ENCODE assay signal across 15 cellular contexts in the genomic region with DNA sequence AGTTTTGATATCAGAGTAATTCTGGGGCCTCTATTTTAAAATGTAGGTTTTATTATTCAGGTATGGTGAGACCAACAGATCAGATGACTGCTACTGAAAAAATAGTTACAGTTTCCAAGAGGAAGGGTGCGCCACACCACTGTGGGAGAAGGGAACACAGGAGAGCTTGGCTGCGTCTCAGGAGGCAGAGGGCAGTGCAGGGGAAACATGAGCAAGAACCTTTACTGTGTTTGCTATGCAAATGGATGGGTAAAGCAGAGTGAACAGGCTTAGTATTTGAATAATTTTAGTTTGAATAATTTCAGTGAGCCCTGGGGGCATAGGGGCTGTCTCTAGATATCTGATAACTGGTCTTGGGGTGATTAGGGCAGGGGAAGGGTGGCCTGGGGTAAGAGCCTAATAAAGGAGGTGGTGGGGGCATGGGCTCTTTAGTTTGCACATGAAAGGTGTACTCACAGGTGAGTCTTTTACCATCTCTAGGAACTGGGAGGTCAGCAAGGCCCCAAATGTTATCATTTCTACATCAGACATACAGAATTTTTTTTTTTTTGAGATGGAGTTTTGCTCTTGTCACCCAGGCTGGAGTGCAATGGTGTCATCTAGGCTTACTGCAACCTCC.
DNase-seq lines count a peak whose midpoint lies in the region; ATAC-seq and TF ChIP-seq lines count a peak whose summit lies in the region.
"Had no signal": no experiment of that assay in that cellular context is flagged by ENCODE, and none has a peak within 500 bp of the region (broad histone marks: within the 10 kb centered on the region; RNA-seq: fewer than 3 reads in every experiment).

No MANE protein-coding gene starts in this region.

- H3K9me2 ChIP-seq in PC-3 (replicated peaks; ENCODE audit: low read length): no peaks in the 10 kb centered on the region

- no peaks in the 10 kb centered on the region for H4K20me1 ChIP-seq in PC-3 (ENCODE audit: low read length)

- H3K27me3 Mint-ChIP-seq in osteocyte (ENCODE audit: unreplicated experiment): peaks cover 28% of the 10 kb centered on the region
- H3K27me3 Mint-ChIP-seq in activated CD8-positive, alpha-beta T cell treated with anti-CD3 and anti-CD28 coated beads for 36 hours: no peaks in the 10 kb centered on the region

- H3K36me3 ChIP-seq in PC-3 (ENCODE audit: low read depth, low read length): no peaks in the 10 kb centered on the region
- H3K36me3 ChIP-seq: SJSA1 had no signal

- no peak overlapping the region for H3K27ac Mint-ChIP-seq in osteocyte (ENCODE audit: unreplicated experiment)
- H3K27ac Mint-ChIP-seq in activated CD8-positive, alpha-beta T cell treated with anti-CD3 and anti-CD28 coated beads for 36 hours: no peak overlapping the region
- H3K27ac Mint-ChIP-seq: activated CD8-positive, alpha-beta T cell treated with anti-CD3 and anti-CD28 coated beads, Interleukin-2, amount 10 ng/mL, durations not matched to agents 7 days and 5 days; CD8-positive, alpha-beta T cell; mesothelial cell of epicardium had no signal

- intact Hi-C loops in PC-3 (cut with micrococcal nuclease): loop anchor here (1.0 to 2.0 kb wide), 3 partner anchors 101 to 277 kb away; no protein-coding TSS in a partner anchor
- intact Hi-C loops in activated CD8-positive, alpha-beta T cell treated with anti-CD3 and anti-CD28 coated beads for 36 hours (cut with micrococcal nuclease): no loop called here

- H2AFZ ChIP-seq in PC-3 (ENCODE audit: low read length): no peak overlapping the region

- H3K36me3 Mint-ChIP-seq in osteocyte (ENCODE audit: unreplicated experiment): no peaks in the 10 kb centered on the region
- H3K36me3 Mint-ChIP-seq in activated CD8-positive, alpha-beta T cell treated with anti-CD3 and anti-CD28 coated beads for 36 hours (ENCODE audit: low read depth): no peaks in the 10 kb centered on the region
- H3K36me3 Mint-ChIP-seq: CD8-positive, alpha-beta T cell; mesothelial cell of epicardium had no signal

- H3K27ac ChIP-seq in PC-3 (ENCODE audit: low read length): no peak overlapping the region
- H3K27ac ChIP-seq: SJSA1, testis had no signal

- DNase-seq in NCI-H2107 treated with DMSO at 0.1 percent for 48 hours (lab: John Stamatoyannopoulos, UW; ENCODE audit: unreplicated experiment): peak; percentile 14
- DNase-seq in NCI-H2107 (lab: John Stamatoyannopoulos, UW): no peak
- DNase-seq in M059J (ENCODE audit: low read depth): peak; percentile 41
- DNase-seq in PC-3: peak; percentile 63
- no peak for DNase-seq in osteocyte (ENCODE audit: extremely low spot score, unreplicated experiment)
- DNase-seq in activated CD8-positive, alpha-beta T cell treated with anti-CD3 and anti-CD28 coated beads for 36 hours: no peak
- DNase-seq: activated CD8-positive, alpha-beta T cell treated with anti-CD3 and anti-CD28 coated beads, Interleukin-2, amount 10 ng/mL, durations not matched to agents 7 days and 5 days; CD8-positive, alpha-beta T cell; nucleus accumbens; stimulated activated CD4-positive, alpha-beta T cell treated with anti-CD3 and anti-CD28 coated beads, Interleukin-4, amount 100 ng/mL, for 1 hour; testis had no signal

- H3K9ac ChIP-seq in PC-3 (ENCODE audit: low read length): no peak overlapping the region

- peak; percentile 54 for TF ChIP-seq CTCF in PC-3 (conservative IDR thresholded peaks at IDR 0.05; ENCODE audit: low read depth, low read length)
- peak; percentile 11 for TF ChIP-seq CTCF in osteocyte (IDR thresholded peaks at IDR 0.05)
- no peak for TF ChIP-seq CTCF in activated CD8-positive, alpha-beta T cell treated with anti-CD3 and anti-CD28 coated beads for 36 hours (IDR thresholded peaks at IDR 0.05)

- ATAC-seq in PC-3 (peak; percentile 100), HG03439 (IDR thresholded peaks at IDR 0.05; ENCODE audit: unreplicated experiment) (no peak), HG02588 (IDR thresholded peaks at IDR 0.05; ENCODE audit: unreplicated experiment) (no peak)
- ATAC-seq in activated CD8-positive, alpha-beta T cell treated with anti-CD3 and anti-CD28 coated beads for 36 hours: no peak
- ATAC-seq: activated CD8-positive, alpha-beta T cell treated with anti-CD3 and anti-CD28 coated beads, Interleukin-2, amount 10 ng/mL, durations not matched to agents 7 days and 5 days; CD8-positive, alpha-beta T cell had no signal

- H3K27me3 ChIP-seq in PC-3 (ENCODE audit: low read length): no peaks in the 10 kb centered on the region
- H3K27me3 ChIP-seq: SJSA1, testis had no signal

- no peak overlapping the region for H3K4me3 Mint-ChIP-seq in osteocyte (ENCODE audit: unreplicated experiment)
- H3K4me3 Mint-ChIP-seq in activated CD8-positive, alpha-beta T cell treated with anti-CD3 and anti-CD28 coated beads for 36 hours: no peak overlapping the region
- H3K4me3 Mint-ChIP-seq: activated CD8-positive, alpha-beta T cell treated with anti-CD3 and anti-CD28 coated beads, Interleukin-2, amount 10 ng/mL, durations not matched to agents 7 days and 5 days; CD8-positive, alpha-beta T cell; mesothelial cell of epicardium had no signal

- no peaks in the 10 kb centered on the region for H3K4me1 Mint-ChIP-seq in osteocyte (ENCODE audit: unreplicated experiment)
- H3K4me1 Mint-ChIP-seq in activated CD8-positive, alpha-beta T cell treated with anti-CD3 and anti-CD28 coated beads for 36 hours (ENCODE audit: low read depth): no peaks in the 10 kb centered on the region
- H3K4me1 Mint-ChIP-seq: mesothelial cell of epicardium had no signal

- H3K79me2 ChIP-seq in PC-3 (ENCODE audit: low read length): no peaks in the 10 kb centered on the region

- no peaks in the 10 kb centered on the region for H3K9me3 Mint-ChIP-seq in osteocyte (ENCODE audit: unreplicated experiment)
- H3K9me3 Mint-ChIP-seq in activated CD8-positive, alpha-beta T cell treated with anti-CD3 and anti-CD28 coated beads for 36 hours: no peaks in the 10 kb centered on the region
- H3K9me3 Mint-ChIP-seq: CD8-positive, alpha-beta T cell; mesothelial cell of epicardium had no signal

- CTCF ChIA-PET in PC-3 (lab: Charles Lee): no interaction called here
- CTCF ChIA-PET in activated CD8-positive, alpha-beta T cell treated with anti-CD3 and anti-CD28 coated beads for 36 hours (lab: Charles Lee): interaction anchor here (2.6 kb wide), 1 partner anchor 10 kb away, joined by 9 read pairs; no protein-coding TSS in a partner anchor

- H3K9me3 ChIP-seq in PC-3 (ENCODE audit: low read length): no peaks in the 10 kb centered on the region
- H3K9me3 ChIP-seq: SJSA1, testis had no signal

- H3K4me3 ChIP-seq in PC-3 (ENCODE audit: low read length): no peak overlapping the region
- H3K4me3 ChIP-seq: SJSA1, testis had no signal

- BruUV-seq in PC-3 (replicated peaks; lab: Mats Ljungman, UMichigan): no TSS peak

- POLR2A ChIA-PET in PC-3 (lab: Charles Lee; ENCODE audit: unreplicated experiment): no interaction called here
- POLR2A ChIA-PET in activated CD8-positive, alpha-beta T cell treated with anti-CD3 and anti-CD28 coated beads for 36 hours (lab: Charles Lee): no interaction called here

- no peaks in the 10 kb centered on the region for H3F3A ChIP-seq in PC-3 (ENCODE audit: low read length, unreplicated experiment)

- no peak overlapping the region for H3K4me2 ChIP-seq in PC-3 (ENCODE audit: low read length)

- H3K4me1 ChIP-seq in PC-3 (ENCODE audit: insufficient read depth, low read length): no peaks in the 10 kb centered on the region
- H3K4me1 ChIP-seq: SJSA1, testis had no signal

Comparison
In these comparisons a context has a peak if more than half of its experiments do, and no peak if none do; other contexts are left out.
1. DNase-seq: peak in NCI-H2107 treated with DMSO at 0.1 percent for 48 hours (single experiment), M059J (single experiment) and PC-3 (single experiment); none in NCI-H2107 (single experiment), osteocyte (single experiment) and activated CD8-positive, alpha-beta T cell treated with anti-CD3 and anti-CD28 coated beads for 36 hours (single experiment).